Comparison of ENCODE assay signal across 7 cellular contexts in the genomic region with DNA sequence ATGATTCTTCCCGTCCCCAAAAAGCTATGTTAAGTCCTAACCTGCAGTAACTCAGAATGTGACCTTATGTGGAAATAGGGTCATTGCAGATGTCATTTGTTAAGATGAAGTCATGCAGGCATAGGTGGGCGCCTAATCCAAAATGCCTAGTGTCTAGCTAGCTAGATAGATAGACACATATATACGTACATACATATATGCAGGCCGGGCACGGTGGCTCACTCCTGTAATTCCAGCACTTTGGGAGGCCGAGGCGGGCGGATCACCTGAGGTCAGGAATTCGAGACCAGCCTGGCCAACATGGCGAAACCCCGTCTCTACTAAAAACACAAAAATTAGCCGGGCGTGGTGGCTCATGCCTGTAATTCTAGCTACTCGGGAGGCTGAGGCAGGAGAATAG. TPM values are rescaled to one million over a fixed set of nuclear protein-coding genes. Genes with fewer than 3 reads are reported as not detected.
DNase-seq lines count a peak whose midpoint lies in the region; ATAC-seq, FAIRE-seq and TF ChIP-seq lines count a peak whose summit lies in the region.
"Not testable (repeated sequence)": the region's sequence is repeated elsewhere in the genome, so short reads cannot be mapped to it uniquely, and the experiment has no call there.

No MANE protein-coding gene starts in this region.

- H3K9me2 ChIP-seq in OCI-LY1 (ENCODE audit: low read depth, low read length) = not testable (repeated sequence)

- H2AFZ ChIP-seq in OCI-LY1 (ENCODE audit: low read length) = peak overlapping the region; percentile 68; the same call in 1 of the 2 replicates

- H3K36me3 ChIP-seq in OCI-LY1 (ENCODE audit: insufficient read depth, low read length) = peaks cover 32% of the 10 kb centered on the region
- peaks cover 0 to 29% (median 0%) of the 10 kb centered on the region in 9 donors for H3K36me3 ChIP-seq in heart right ventricle
- not testable (repeated sequence) for H3K36me3 ChIP-seq in naive thymus-derived CD4-positive, alpha-beta T cell (ENCODE audit: control insufficient read depth in 2 of 3, insufficient read depth in 3 of 3, low read length in 3 of 3)

- H4K20me1 ChIP-seq in OCI-LY1 (ENCODE audit: insufficient read depth, low read length) = not testable (repeated sequence)

- POLR2A ChIA-PET in activated CD8-positive, alpha-beta T cell treated with anti-CD3 and anti-CD28 coated beads, Interleukin-2, amount 10 ng/mL, durations not matched to agents 7 days and 5 days (lab: Charles Lee) = interaction anchor here (0.9 to 3.7 kb wide), 5 partner anchors 65 to 203 kb away, joined by 3 to 27 read pairs (median 3); a partner anchor contains a TSS
- POLR2A ChIA-PET in naive thymus-derived CD4-positive, alpha-beta T cell (lab: Charles Lee) = interaction anchor here (1.0 to 7.3 kb wide), 14 partner anchors 12 to 305 kb away, joined by 3 to 170 read pairs (median 7); a partner anchor contains a TSS

- intact Hi-C loops in heart right ventricle (cut with DNase I) = loop anchor here in 6 of 10 donors (5.0 to 10.0 kb wide), 9 partner anchors 67 to 299 kb away; a partner anchor contains a TSS
- intact Hi-C loops in naive thymus-derived CD4-positive, alpha-beta T cell (cut with micrococcal nuclease) = loop anchor here (5.0 kb wide), 2 partner anchors 282 to 292 kb away; a partner anchor contains a TSS

- H3K9ac ChIP-seq in OCI-LY1 (ENCODE audit: low read length) = peak overlapping the region; percentile 94; the same call in 1 of the 2 replicates

- not testable (repeated sequence) for H3K27me3 ChIP-seq in OCI-LY1 (ENCODE audit: insufficient read depth, low read length); heart right ventricle; naive thymus-derived CD4-positive, alpha-beta T cell (ENCODE audit: control insufficient read depth in 2 of 2, insufficient read depth in 2 of 2, low read length in 2 of 2)

- not testable (repeated sequence) for DNase-seq in GM12891 (ENCODE audit: insufficient read length, low spot score); activated CD8-positive, alpha-beta T cell treated with anti-CD3 and anti-CD28 coated beads, Interleukin-2, amount 10 ng/mL, durations not matched to agents 7 days and 5 days; central memory CD8-positive, alpha-beta T cell (ENCODE audit: low spot score in 2 of 2); heart right ventricle; naive thymus-derived CD4-positive, alpha-beta T cell

- H3K36me3 Mint-ChIP-seq in activated CD8-positive, alpha-beta T cell treated with anti-CD3 and anti-CD28 coated beads, Interleukin-2, amount 10 ng/mL, durations not matched to agents 7 days and 5 days (ENCODE audit: low read depth) = peaks cover 37% of the 10 kb centered on the region
- peaks cover 25% of the 10 kb centered on the region for H3K36me3 Mint-ChIP-seq in central memory CD8-positive, alpha-beta T cell (ENCODE audit: insufficient read depth)
- H3K36me3 Mint-ChIP-seq in naive thymus-derived CD4-positive, alpha-beta T cell = peaks cover 0 to 24% (median 11%) of the 10 kb centered on the region in 5 donors

- WGBS in heart right ventricle, 2 donors = 90 to 95% methylated on average over 14 of the region's 14 CpGs

- TF ChIP-seq CTCF in OCI-LY1 (IDR thresholded peaks at IDR 0.05; ENCODE audit: low read length); heart right ventricle (IDR thresholded peaks at IDR 0.05): not testable (repeated sequence)

- CTCF ChIA-PET in activated CD8-positive, alpha-beta T cell treated with anti-CD3 and anti-CD28 coated beads, Interleukin-2, amount 10 ng/mL, durations not matched to agents 7 days and 5 days (lab: Charles Lee) = interaction anchor here (1.0 to 5.5 kb wide), 23 partner anchors 11 to 306 kb away, joined by 3 to 93 read pairs (median 12); a partner anchor contains a TSS
- CTCF ChIA-PET in naive thymus-derived CD4-positive, alpha-beta T cell (lab: Charles Lee) = interaction anchor here (0.6 to 2.8 kb wide), 15 partner anchors 10 to 270 kb away, joined by 3 to 41 read pairs (median 7); a partner anchor contains a TSS

- H3K4me2 ChIP-seq in OCI-LY1 (ENCODE audit: low read length) = peak overlapping the region; percentile 86; the same call in 1 of the 2 replicates

- H3K27ac ChIP-seq in OCI-LY1 (ENCODE audit: low read depth, low read length, poor library complexity, severe bottlenecking) = not testable (repeated sequence)
- H3K27ac ChIP-seq in heart right ventricle = peak overlapping the region in 8 of 10 donors; percentile 86 to 97 (median 92)
- H3K27ac ChIP-seq in naive thymus-derived CD4-positive, alpha-beta T cell (ENCODE audit: low read depth, low read length) = peak overlapping the region; percentile 85
- peak overlapping the region in 13 of 21 experiments; percentile 74 to 95 (median 90) for H3K27ac ChIP-seq in skin epidermis

- H3K79me2 ChIP-seq in OCI-LY1 (ENCODE audit: insufficient read depth, low read length) = peaks cover 20% of the 10 kb centered on the region

- not testable (repeated sequence) for ATAC-seq in activated CD8-positive, alpha-beta T cell treated with anti-CD3 and anti-CD28 coated beads, Interleukin-2, amount 10 ng/mL, durations not matched to agents 7 days and 5 days; central memory CD8-positive, alpha-beta T cell (replicated peaks; ENCODE audit: extremely low read depth, poor library complexity, severe bottlenecking); heart right ventricle; naive thymus-derived CD4-positive, alpha-beta T cell

- H3K4me3 ChIP-seq in OCI-LY1 (ENCODE audit: low read depth, low read length, poor library complexity, severe bottlenecking) (peak overlapping the region; percentile 90), heart right ventricle (peak overlapping the region in 6 of 10 donors; percentile 77 to 87 (median 83)), skin epidermis (peak overlapping the region in 3 of 7 experiments; percentile 74 to 77 (median 75))
- peak overlapping the region; percentile 75 for H3K4me3 ChIP-seq in naive thymus-derived CD4-positive, alpha-beta T cell (ENCODE audit: low read length)

- H3K27me3 Mint-ChIP-seq in activated CD8-positive, alpha-beta T cell treated with anti-CD3 and anti-CD28 coated beads, Interleukin-2, amount 10 ng/mL, durations not matched to agents 7 days and 5 days (ENCODE audit: low read depth); central memory CD8-positive, alpha-beta T cell; naive thymus-derived CD4-positive, alpha-beta T cell: not testable (repeated sequence)

- not testable (repeated sequence) for TF ChIP-seq POLR2A in GM12891 (IDR thresholded peaks at IDR 0.05; ENCODE audit: low read depth, low read length)

- H3K9me3 ChIP-seq in OCI-LY1 (ENCODE audit: low read length); heart right ventricle; naive thymus-derived CD4-positive, alpha-beta T cell (ENCODE audit: control insufficient read depth in 2 of 3, low read length in 3 of 3): not testable (repeated sequence)

- not testable (repeated sequence) for H3F3A ChIP-seq in OCI-LY1 (ENCODE audit: insufficient read depth, low read length)

- peaks cover 28% of the 10 kb centered on the region for H3K4me1 Mint-ChIP-seq in activated CD8-positive, alpha-beta T cell treated with anti-CD3 and anti-CD28 coated beads, Interleukin-2, amount 10 ng/mL, durations not matched to agents 7 days and 5 days (ENCODE audit: low read depth)
- H3K4me1 Mint-ChIP-seq in central memory CD8-positive, alpha-beta T cell = peaks cover 45% of the 10 kb centered on the region
- H3K4me1 Mint-ChIP-seq in naive thymus-derived CD4-positive, alpha-beta T cell = peaks cover 16 to 55% (median 41%) of the 10 kb centered on the region in 7 donors

- peak; percentile 73 for FAIRE-seq in GM12891 (lab: Jason Lieb, UNC)

- H3K4me3 Mint-ChIP-seq in activated CD8-positive, alpha-beta T cell treated with anti-CD3 and anti-CD28 coated beads, Interleukin-2, amount 10 ng/mL, durations not matched to agents 7 days and 5 days = peak overlapping the region; percentile 99
- H3K4me3 Mint-ChIP-seq in central memory CD8-positive, alpha-beta T cell = peak overlapping the region; percentile 99
- H3K4me3 Mint-ChIP-seq in naive thymus-derived CD4-positive, alpha-beta T cell = peak overlapping the region in 9 of 10 donors; percentile 74 to 99 (median 98)

- H3K27ac Mint-ChIP-seq in activated CD8-positive, alpha-beta T cell treated with anti-CD3 and anti-CD28 coated beads, Interleukin-2, amount 10 ng/mL, durations not matched to agents 7 days and 5 days = peak overlapping the region; percentile 40
- peak overlapping the region; percentile 97 for H3K27ac Mint-ChIP-seq in central memory CD8-positive, alpha-beta T cell (ENCODE audit: low read depth)
- peak overlapping the region; percentile 76 to 99 (median 98) for H3K27ac Mint-ChIP-seq in naive thymus-derived CD4-positive, alpha-beta T cell

- H3K4me1 ChIP-seq in OCI-LY1 (ENCODE audit: insufficient read depth, low read length, severe bottlenecking) (peaks cover 21% of the 10 kb centered on the region), heart right ventricle (peaks cover 5 to 33% (median 27%) of the 10 kb centered on the region in 9 donors)
- H3K4me1 ChIP-seq in naive thymus-derived CD4-positive, alpha-beta T cell (ENCODE audit: control insufficient read depth in 2 of 2, insufficient read depth in 2 of 2, low read length in 2 of 2) = peaks cover 7 to 10% of the 10 kb centered on the region in 2 donors

- H3K9me3 Mint-ChIP-seq in activated CD8-positive, alpha-beta T cell treated with anti-CD3 and anti-CD28 coated beads, Interleukin-2, amount 10 ng/mL, durations not matched to agents 7 days and 5 days (ENCODE audit: insufficient read depth); central memory CD8-positive, alpha-beta T cell; naive thymus-derived CD4-positive, alpha-beta T cell: not testable (repeated sequence)

RNA-seq across cellular contexts. Expression of a gene that starts 0.9 kb away (rescaled TPM):
- polyA plus RNA-seq in GM12891 (2012; ENCODE audit: low read depth, missing spikeins) = 73.2 TPM
- 10 to 100 TPM; 60.6 to 69.2 TPM for total RNA-seq in activated CD8-positive, alpha-beta T cell treated with anti-CD3 and anti-CD28 coated beads, Interleukin-2, amount 10 ng/mL, durations not matched to agents 7 days and 5 days
- total RNA-seq in heart right ventricle = 10 to 100 TPM; 36.7 to 61.4 (median 45.5) TPM
- polyA plus RNA-seq in heart right ventricle = 10 to 100 TPM; 55.2 to 69.1 TPM
- 10 to 100 TPM in 4 of 5 experiments, 1 to 10 TPM in 1; 10.0 to 70.3 (median 26.4) TPM for total RNA-seq in naive thymus-derived CD4-positive, alpha-beta T cell
- 10 to 100 TPM; 21.6 to 33.4 TPM for polyA plus RNA-seq in naive thymus-derived CD4-positive, alpha-beta T cell

RNA-seq across cellular contexts. Expression of a gene that starts 28.5 kb away (rescaled TPM):
- 0.98 TPM for polyA plus RNA-seq in GM12891 (2012; ENCODE audit: low read depth, missing spikeins)
- under 1 TPM; 0.23 to 0.29 TPM for total RNA-seq in activated CD8-positive, alpha-beta T cell treated with anti-CD3 and anti-CD28 coated beads, Interleukin-2, amount 10 ng/mL, durations not matched to agents 7 days and 5 days
- 10 to 100 TPM in 3 of 10 donors, 1 to 10 TPM in 7; 7.1 to 12.4 (median 8.7) TPM for total RNA-seq in heart right ventricle
- 1 to 10 TPM; 4.1 to 6.7 TPM for polyA plus RNA-seq in heart right ventricle
- total RNA-seq in naive thymus-derived CD4-positive, alpha-beta T cell = 10 to 100 TPM in 3 of 5 experiments, 1 to 10 TPM in 1, under 1 TPM in 1; 0.48 to 12.5 (median 10.9) TPM
- 1 to 10 TPM; 2.7 to 4.8 TPM for polyA plus RNA-seq in naive thymus-derived CD4-positive, alpha-beta T cell

Comparison
In these comparisons a context has a peak if more than half of its experiments do, and no peak if none do; other contexts are left out.
1. H3K27ac Mint-ChIP-seq: peak in every context shown above with its lines; median percentile 98 in naive thymus-derived CD4-positive, alpha-beta T cell; 97 in central memory CD8-positive, alpha-beta T cell; 40 in activated CD8-positive, alpha-beta T cell treated with anti-CD3 and anti-CD28 coated beads, Interleukin-2, amount 10 ng/mL, durations not matched to agents 7 days and 5 days.